ENCODE assay signal across 8 cellular contexts in genomic region chr3:195259564-195260285, GRCh38.
A peak's percentile ranks its signal among the peaks of the same experiment; 100 is the strongest.
DNase-seq lines count a peak whose midpoint lies in the region; ATAC-seq lines count a peak whose summit lies in the region.

No MANE protein-coding gene starts in this region.

- ATAC-seq in GM18909 (IDR thresholded peaks at IDR 0.05; ENCODE audit: poor library complexity, unreplicated experiment): peak; percentile 70
- peak; percentile 64 for ATAC-seq in HG03139 (IDR thresholded peaks at IDR 0.05; ENCODE audit: unreplicated experiment)
- peak; percentile 75 to 82 for ATAC-seq in activated CD4-positive, CD25-positive, alpha-beta regulatory T cell treated with anti-CD3 and anti-CD28 coated beads, Interleukin-2, amount 50 U/mL, for 24 hours

- DNase-seq in AG20443 (ENCODE audit: low spot score) (peak; percentile 99), NCI-H2227 treated with DMSO at 0.1 percent for 48 hours (lab: John Stamatoyannopoulos, UW) (peak; percentile 85), cerebellar cortex (ENCODE audit: low spot score) (peak; percentile 79), kidney tubule cell (ENCODE audit: low spot score) (peak; percentile 92)
- DNase-seq in stimulated activated CD4-positive, alpha-beta T cell treated with anti-CD3 and anti-CD28 coated beads, Interleukin-1b, Interleukin-23, amount 100 ng/mL, for 1 hour (ENCODE audit: low read depth in 2 of 2): peak; percentile 59 to 63

Comparison
In these comparisons a context has a peak if more than half of its experiments do, and no peak if none do; other contexts are left out.
1. Peak in every context shown above with its lines: DNase-seq and ATAC-seq.